9 cellular contexts compared by ENCODE assay signal in genomic region chr2:70029814-70030409, GRCh38. TPM values are rescaled to one million over a fixed set of nuclear protein-coding genes. Genes with fewer than 3 reads are reported as not detected.
DNase-seq lines count a peak whose midpoint lies in the region; ATAC-seq, FAIRE-seq and TF ChIP-seq lines count a peak whose summit lies in the region.
"Had no signal": no experiment of that assay in that cellular context is flagged by ENCODE, and none has a peak within 500 bp of the region (broad histone marks: within the 10 kb centered on the region; RNA-seq: fewer than 3 reads in every experiment).

No MANE protein-coding gene starts in this region.

- no peaks in the 10 kb centered on the region for H3K4me1 Mint-ChIP-seq in Caco-2 (ENCODE audit: low read depth, unreplicated experiment)
- peaks cover 2% of the 10 kb centered on the region for H3K4me1 Mint-ChIP-seq in glutamatergic neuron (ENCODE audit: low read depth, unreplicated experiment)
- H3K4me1 Mint-ChIP-seq in osteocyte (ENCODE audit: unreplicated experiment) = peaks cover 14% of the 10 kb centered on the region

- no peak for TF ChIP-seq POLR2A in GM12892 (IDR thresholded peaks at IDR 0.05; ENCODE audit: low read depth, low read length)

- H3K9me3 Mint-ChIP-seq in Caco-2 (ENCODE audit: unreplicated experiment) = no peaks in the 10 kb centered on the region
- H3K9me3 Mint-ChIP-seq in glutamatergic neuron (ENCODE audit: unreplicated experiment) = peaks cover 2% of the 10 kb centered on the region
- no peaks in the 10 kb centered on the region for H3K9me3 Mint-ChIP-seq in osteocyte (ENCODE audit: unreplicated experiment)

- no peaks in the 10 kb centered on the region for H3K36me3 ChIP-seq in Caco-2 (ENCODE audit: control insufficient read depth, insufficient read depth, low read length)

- POLR2A ChIA-PET in Caco-2 (lab: Charles Lee) = interaction anchor here (0.5 to 2.1 kb wide), 4 partner anchors 25 to 162 kb away, joined by 3 to 9 read pairs (median 6); partner anchors contain the start of gene MXD1

- intact Hi-C loops in Caco-2 (cut with micrococcal nuclease; ENCODE audit: unreplicated experiment) = no loop called here

- no peak for FAIRE-seq in GM12892 (lab: Jason Lieb, UNC)
- FAIRE-seq: colon had no signal

- TF ChIP-seq CTCF in Caco-2 (IDR thresholded peaks at IDR 0.05; ENCODE audit: insufficient read depth in 1 of 2, low read depth in 1 of 2, low read length in 1 of 2, severe bottlenecking in 1 of 2, unreplicated experiment in 1 of 2) (no peak), glutamatergic neuron (IDR thresholded peaks at IDR 0.05; ENCODE audit: partially characterized antibody, unreplicated experiment) (no peak), osteocyte (IDR thresholded peaks at IDR 0.05) (no peak)

- H3K4me3 Mint-ChIP-seq in Caco-2 (ENCODE audit: unreplicated experiment) = no peak overlapping the region
- H3K4me3 Mint-ChIP-seq in glutamatergic neuron (ENCODE audit: unreplicated experiment) = no peak overlapping the region
- no peak overlapping the region for H3K4me3 Mint-ChIP-seq in osteocyte (ENCODE audit: unreplicated experiment)

- H3K4me3 ChIP-seq in Caco-2 (ENCODE audit: low read depth, low read length) = no peak overlapping the region

- no TSS peak for BruUV-seq in Caco-2 (replicated peaks; lab: Mats Ljungman, UMichigan)

- CTCF ChIA-PET in Caco-2 (lab: Charles Lee) = interaction anchor here (0.6 kb wide), 2 partner anchors 30 to 242 kb away, joined by 3 to 7 read pairs; no protein-coding TSS in a partner anchor

- DNase-seq in Caco-2 = peak; percentile 43 to 49
- peak; percentile 78 for DNase-seq in RPMI8226
- no peak for DNase-seq in glutamatergic neuron
- no peak for DNase-seq in osteocyte (ENCODE audit: extremely low spot score, unreplicated experiment)
- no peak for DNase-seq in GM19238 (ENCODE audit: insufficient read length, low spot score)
- no peak for DNase-seq in GM12892 (ENCODE audit: insufficient read length)

- H3K27me3 Mint-ChIP-seq in Caco-2 (ENCODE audit: insufficient read depth, unreplicated experiment) (no peaks in the 10 kb centered on the region), glutamatergic neuron (ENCODE audit: unreplicated experiment) (peaks cover 7% of the 10 kb centered on the region), osteocyte (ENCODE audit: unreplicated experiment) (no peaks in the 10 kb centered on the region)

- H3K4me1 ChIP-seq in Caco-2 = peaks cover 15% of the 10 kb centered on the region

- H3K36me3 Mint-ChIP-seq in Caco-2 (ENCODE audit: insufficient read depth, unreplicated experiment) (no peaks in the 10 kb centered on the region), glutamatergic neuron (ENCODE audit: unreplicated experiment) (peaks cover 4% of the 10 kb centered on the region), osteocyte (ENCODE audit: unreplicated experiment) (peaks cover 6% of the 10 kb centered on the region)

- H3K9me3 ChIP-seq in Caco-2 = no peaks in the 10 kb centered on the region

- no peaks in the 10 kb centered on the region for H3K27me3 ChIP-seq in Caco-2 (replicated peaks; ENCODE audit: control insufficient read depth, insufficient read depth, low read length)

- no peak for ATAC-seq in HG03571 (IDR thresholded peaks at IDR 0.05; ENCODE audit: unreplicated experiment)
- ATAC-seq in GM21381 (IDR thresholded peaks at IDR 0.05; ENCODE audit: unreplicated experiment) = no peak

- H3K27ac Mint-ChIP-seq in Caco-2 (ENCODE audit: unreplicated experiment) (no peak overlapping the region), glutamatergic neuron (ENCODE audit: unreplicated experiment) (peak overlapping the region; percentile 17), osteocyte (ENCODE audit: unreplicated experiment) (peak overlapping the region; percentile 50)

RNA-seq across cellular contexts. Expression of gene PCBP1, which starts 57.4 kb away (rescaled TPM):
- total RNA-seq in Caco-2 (2022) (308 and 319 TPM in 2 replicates), glutamatergic neuron (ENCODE audit: unreplicated experiment) (301 TPM), osteocyte (261 and 262 TPM in 2 replicates)
- 146 TPM for polyA plus RNA-seq in GM12892 (2012; ENCODE audit: missing spikeins)

Comparison
In these comparisons a context has a peak if more than half of its experiments do, and no peak if none do; other contexts are left out.
1. DNase-seq: peak in Caco-2 (2 of 2) and RPMI8226 (single experiment); none in glutamatergic neuron (single experiment), osteocyte (single experiment), GM19238 (single experiment) and GM12892 (single experiment).